In genomic region chr7:69967152-69967591, GRCh38 we compare ENCODE assay signal across 11 cellular contexts.
DNase-seq lines count a peak whose midpoint lies in the region; ATAC-seq and TF ChIP-seq lines count a peak whose summit lies in the region.
"Had no signal": no experiment of that assay in that cellular context is flagged by ENCODE, and none has a peak within 500 bp of the region (broad histone marks: within the 10 kb centered on the region; RNA-seq: fewer than 3 reads in every experiment).

No MANE protein-coding gene starts in this region.

- ATAC-seq in GM23338 = peak; percentile 74

- H3K79me2 ChIP-seq in GM23338 (replicated peaks; ENCODE audit: insufficient read depth) = no peaks in the 10 kb centered on the region

- H3K27ac Mint-ChIP-seq in GM23338 = no peak overlapping the region
- no peak overlapping the region for H3K27ac Mint-ChIP-seq in activated naive CD8-positive, alpha-beta T cell treated with anti-CD3 and anti-CD28 coated beads for 36 hours

- DNase-seq in GM23338 (ENCODE audit: low spot score) = peak; percentile 43
- DNase-seq in cerebellar cortex (ENCODE audit: low spot score) = peak; percentile 61
- DNase-seq in iPS-NIHi7 (ENCODE audit: extremely low spot score) = peak; percentile 18
- DNase-seq in skeletal muscle cell (ENCODE audit: low read depth) = peak; percentile 20
- no peak for DNase-seq in activated naive CD8-positive, alpha-beta T cell treated with anti-CD3 and anti-CD28 coated beads for 36 hours
- no peak for DNase-seq in stimulated activated CD4-positive, alpha-beta T cell treated with anti-CD3 and anti-CD28 coated beads, Interleukin-4, amount 100 ng/mL, for 1 hour
- DNase-seq in stimulated activated CD4-positive, alpha-beta T cell treated with anti-CD3 and anti-CD28 coated beads, Interleukin-2, amount 100 ng/mL, for 48 hours = no peak
- DNase-seq in stimulated activated naive CD4-positive, alpha-beta T cell (lab: John Stamatoyannopoulos, UW) = no peak
- DNase-seq: activated naive CD4-positive, alpha-beta T cell; mammary epithelial cell; SW 1271 had no signal

- H3K27ac ChIP-seq in GM23338 (ENCODE audit: low read depth) = no peak overlapping the region

- H3K4me3 ChIP-seq in GM23338 = peak overlapping the region; percentile 26; the same call in 1 of the 2 replicates
- no peak overlapping the region for H3K4me3 ChIP-seq in skeletal muscle cell (ENCODE audit: low read depth, low read length)

- no peaks in the 10 kb centered on the region for H4K20me1 ChIP-seq in GM23338 (replicated peaks; ENCODE audit: insufficient read depth)

- H3K36me3 ChIP-seq in GM23338 (ENCODE audit: insufficient read depth) = no peaks in the 10 kb centered on the region

- TF ChIP-seq CTCF in GM23338 (conservative IDR thresholded peaks at IDR 0.05; ENCODE audit: low read depth in 2 of 2) = no peak

- peaks cover 2% of the 10 kb centered on the region for H3K27me3 Mint-ChIP-seq in GM23338 (ENCODE audit: insufficient read depth, low read depth, poor library complexity)
- H3K27me3 Mint-ChIP-seq in activated naive CD8-positive, alpha-beta T cell treated with anti-CD3 and anti-CD28 coated beads for 36 hours = peaks cover 4% of the 10 kb centered on the region

- peaks cover 49% of the 10 kb centered on the region for H3K4me1 ChIP-seq in GM23338 (ENCODE audit: insufficient read depth)

- peak overlapping the region; percentile 56 for H3K4me2 ChIP-seq in GM23338

- H3K4me1 Mint-ChIP-seq in GM23338 = peaks cover 45% of the 10 kb centered on the region
- H3K4me1 Mint-ChIP-seq in activated naive CD8-positive, alpha-beta T cell treated with anti-CD3 and anti-CD28 coated beads for 36 hours = peaks cover 5% of the 10 kb centered on the region

- H3K36me3 Mint-ChIP-seq in GM23338 (ENCODE audit: low read depth) = no peaks in the 10 kb centered on the region
- H3K36me3 Mint-ChIP-seq in activated naive CD8-positive, alpha-beta T cell treated with anti-CD3 and anti-CD28 coated beads for 36 hours = no peaks in the 10 kb centered on the region

- H3K9me3 Mint-ChIP-seq in GM23338 = no peaks in the 10 kb centered on the region
- no peaks in the 10 kb centered on the region for H3K9me3 Mint-ChIP-seq in activated naive CD8-positive, alpha-beta T cell treated with anti-CD3 and anti-CD28 coated beads for 36 hours

- H2AFZ ChIP-seq in GM23338 = no peak overlapping the region

- no peaks in the 10 kb centered on the region for H3F3A ChIP-seq in GM23338 (replicated peaks; ENCODE audit: low read depth)

- no peaks in the 10 kb centered on the region for H3K9me2 ChIP-seq in GM23338 (ENCODE audit: insufficient read depth)

- H3K27me3 ChIP-seq in GM23338 (ENCODE audit: insufficient read depth) = no peaks in the 10 kb centered on the region

- peak overlapping the region; percentile 20; the same call in 2 of the 3 replicates for H3K4me3 Mint-ChIP-seq in GM23338
- no peak overlapping the region for H3K4me3 Mint-ChIP-seq in activated naive CD8-positive, alpha-beta T cell treated with anti-CD3 and anti-CD28 coated beads for 36 hours

TF ChIP-seq in GM23338, 12 proteins besides CTCF, POLR2A, EP300 and RAD21:
- TF ChIP-seq ETS1 (IDR thresholded peaks at IDR 0.05) (no peak), CREB1 (CRISPR knock-in tag; IDR thresholded peaks at IDR 0.05; ENCODE audit: low read depth) (no peak), STAT1 (IDR thresholded peaks at IDR 0.05; ENCODE audit: unreplicated experiment) (no peak), ZNF331 (CRISPR knock-in tag; IDR thresholded peaks at IDR 0.05; ENCODE audit: low read depth) (no peak), ZNF114 (CRISPR knock-in tag; IDR thresholded peaks at IDR 0.05) (no peak), POLR2AphosphoS5 (IDR thresholded peaks at IDR 0.05; ENCODE audit: low read depth) (no peak), NANOG (IDR thresholded peaks at IDR 0.05; ENCODE audit: borderline replicate concordance) (no peak), ZNF462 (CRISPR knock-in tag; IDR thresholded peaks at IDR 0.05) (no peak), JUNB (IDR thresholded peaks at IDR 0.05; ENCODE audit: unreplicated experiment) (no peak), EZH2phosphoT487 (IDR thresholded peaks at IDR 0.05; ENCODE audit: unreplicated experiment) (no peak)

Comparison
In these comparisons a context has a peak if more than half of its experiments do, and no peak if none do; other contexts are left out.
1. DNase-seq: peak in GM23338 (single experiment), cerebellar cortex (single experiment), iPS-NIHi7 (single experiment) and skeletal muscle cell (single experiment); none in activated naive CD8-positive, alpha-beta T cell treated with anti-CD3 and anti-CD28 coated beads for 36 hours (single experiment), stimulated activated CD4-positive, alpha-beta T cell treated with anti-CD3 and anti-CD28 coated beads, Interleukin-4, amount 100 ng/mL, for 1 hour (single experiment), stimulated activated CD4-positive, alpha-beta T cell treated with anti-CD3 and anti-CD28 coated beads, Interleukin-2, amount 100 ng/mL, for 48 hours (0 of 2) and stimulated activated naive CD4-positive, alpha-beta T cell (0 of 6).